11 cellular contexts compared by ENCODE assay signal in genomic region chr14:101834387-101835165, GRCh38.
DNase-seq lines count a peak whose midpoint lies in the region; ATAC-seq, FAIRE-seq and TF ChIP-seq lines count a peak whose summit lies in the region.
"Had no signal": no experiment of that assay in that cellular context is flagged by ENCODE, and none has a peak within 500 bp of the region (broad histone marks: within the 10 kb centered on the region; RNA-seq: fewer than 3 reads in every experiment).

No MANE protein-coding gene starts in this region.

- no peaks in the 10 kb centered on the region for H3K9me2 ChIP-seq in GM23248 (ENCODE audit: insufficient read depth)

- no peaks in the 10 kb centered on the region for H3K27me3 ChIP-seq in GM23248 (replicated peaks; ENCODE audit: insufficient read depth)
- H3K27me3 ChIP-seq in mucosa of rectum (ENCODE audit: control insufficient read depth in 2 of 2, insufficient read depth in 2 of 2, low read length in 2 of 2), result no peaks in the 10 kb centered on the region
- no peaks in the 10 kb centered on the region for H3K27me3 ChIP-seq in Peyer's patch

- H3K4me3 ChIP-seq in GM23248 (no peak overlapping the region), mucosa of rectum (ENCODE audit: low read length in 2 of 2) (no peak overlapping the region), Peyer's patch (no peak overlapping the region)

- no peak overlapping the region for H3K9ac ChIP-seq in GM23248
- H3K9ac ChIP-seq in mucosa of rectum (ENCODE audit: low read depth in 1 of 2, low read length in 2 of 2), result no peak overlapping the region

- H3K36me3 ChIP-seq in GM23248 (ENCODE audit: low read depth) (no peaks in the 10 kb centered on the region), mucosa of rectum (ENCODE audit: control insufficient read depth in 2 of 2, insufficient read depth in 2 of 2, low read length in 2 of 2) (peaks cover 0 to 8% of the 10 kb centered on the region in 2 donors), Peyer's patch (peaks cover 0 to 5% (median 0%) of the 10 kb centered on the region in 3 donors)

- H3K4me1 ChIP-seq in GM23248 (ENCODE audit: insufficient read depth) (peaks cover 22% of the 10 kb centered on the region), mucosa of rectum (ENCODE audit: control insufficient read depth in 2 of 2, insufficient read depth in 2 of 2, low read length in 2 of 2) (peaks cover 13 to 19% of the 10 kb centered on the region in 2 donors), Peyer's patch (peaks cover 0 to 34% (median 7%) of the 10 kb centered on the region in 4 donors)

- FAIRE-seq in endometrium (lab: Jason Lieb, UNC), result peak; percentile 74
- FAIRE-seq: D721Med, GM18507 had no signal

- peaks cover 14% of the 10 kb centered on the region; the same call in 1 of the 2 replicates for H4K20me1 ChIP-seq in GM23248 (ENCODE audit: insufficient read depth)

- DNase-seq in GM23248 (peak; percentile 19), cerebellar cortex (ENCODE audit: low spot score) (no peak), T-helper 1 cell (no peak), Peyer's patch (no peak)
- DNase-seq: activated B cell treated with CpG ODN at 0.5 μM for 24 hours had no signal

- no peak for ATAC-seq in HG03108 (IDR thresholded peaks at IDR 0.05; ENCODE audit: unreplicated experiment)

- no peak overlapping the region for H2AFZ ChIP-seq in GM23248

- H3F3A ChIP-seq in GM23248 (ENCODE audit: insufficient read depth), result peaks cover 11% of the 10 kb centered on the region; the same call in 1 of the 2 replicates

- peaks cover 100% of the 10 kb centered on the region for H3K79me2 ChIP-seq in GM23248 (ENCODE audit: insufficient read depth)

- no peak overlapping the region for H3K4me2 ChIP-seq in GM23248 (ENCODE audit: unreplicated experiment)

- TF ChIP-seq CTCF in 22Rv1 (IDR thresholded peaks at IDR 0.05) (no peak), Peyer's patch (IDR thresholded peaks at IDR 0.05) (no peak)

- 65 to 67% methylated on average over 6 of the region's 6 CpGs for WGBS in GM23248 (ENCODE audit: low coverage in 1 of 2, low lambda C conversion rate in 2 of 2, missing lambda C conversion rate in 2 of 2), 2 experiments

- in situ Hi-C loops in GM23248 (cut with MboI), result no loop called here

- H3K9me3 ChIP-seq in GM23248 (ENCODE audit: low read depth) (no peaks in the 10 kb centered on the region), mucosa of rectum (ENCODE audit: control insufficient read depth in 2 of 2, low read length in 2 of 2) (no peaks in the 10 kb centered on the region), Peyer's patch (no peaks in the 10 kb centered on the region)

- peak overlapping the region; percentile 48 for H3K27ac ChIP-seq in 22Rv1
- H3K27ac ChIP-seq in GM23248, result no peak overlapping the region
- H3K27ac ChIP-seq in mucosa of rectum (ENCODE audit: low read depth in 2 of 2, low read length in 2 of 2), result peak overlapping the region; percentile 25 to 64
- H3K27ac ChIP-seq in Peyer's patch, result peak overlapping the region in 2 of 4 donors; percentile 8 to 34

- no peak for TF ChIP-seq POLR2A in Peyer's patch (IDR thresholded peaks at IDR 0.05)
